ENCODE assay signal across 10 cellular contexts in the genomic region with DNA sequence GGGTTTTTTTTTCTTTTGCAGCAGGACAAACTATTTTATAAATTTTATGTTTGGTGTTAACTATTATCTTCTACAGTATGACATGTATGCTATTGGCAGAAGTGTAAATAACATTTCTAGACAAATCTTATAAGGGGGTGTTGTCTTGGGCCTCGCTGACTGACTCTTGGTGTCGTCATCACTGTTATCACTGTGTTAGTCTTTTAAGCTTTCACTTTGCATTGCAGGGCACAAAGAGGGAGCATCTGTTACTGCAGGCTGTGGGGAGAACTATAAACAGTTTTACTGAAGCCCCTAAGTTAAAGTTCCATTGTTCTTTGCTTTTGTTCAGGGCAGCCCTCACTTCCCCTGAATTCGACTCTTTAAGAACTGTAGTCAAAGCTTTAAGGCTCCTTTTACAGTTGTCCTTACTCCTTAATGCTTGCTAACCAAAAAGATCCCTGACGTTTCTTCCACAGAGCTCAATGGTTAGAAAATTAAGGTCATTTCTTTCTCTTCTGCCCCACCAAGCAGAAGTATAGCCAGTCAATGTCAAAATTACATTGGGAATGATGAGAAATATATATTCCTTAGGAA.
DNase-seq lines count a peak whose midpoint lies in the region; ATAC-seq and TF ChIP-seq lines count a peak whose summit lies in the region.
"Had no signal": no experiment of that assay in that cellular context is flagged by ENCODE, and none has a peak within 500 bp of the region (broad histone marks: within the 10 kb centered on the region; RNA-seq: fewer than 3 reads in every experiment).

No MANE protein-coding gene starts in this region.

- no peak for DNase-seq in right cardiac atrium
- DNase-seq in cardiac septum (ENCODE audit: low spot score) = no peak
- DNase-seq in SK-N-SH = no peak
- peak; percentile 76 for DNase-seq in iris pigment epithelial cell (ENCODE audit: low read depth)
- no peak for DNase-seq in head of caudate nucleus
- DNase-seq in lower leg skin (ENCODE audit: low spot score in 2 of 2) = no peak

- H3K79me2 ChIP-seq in SK-N-SH (ENCODE audit: insufficient read depth) = no peaks in the 10 kb centered on the region

- POLR2A ChIA-PET in SK-N-SH (lab: Yijun Ruan, JAX) = interaction anchor here (1.7 kb wide), 2 partner anchors 180 to 193 kb away, joined by 5 to 7 read pairs; no protein-coding TSS in a partner anchor

- H3K27ac ChIP-seq in right cardiac atrium (ENCODE audit: low read length) (no peak overlapping the region), SK-N-SH (ENCODE audit: low read depth in 2 of 2, low read length in 1 of 2) (peak overlapping the region in 1 of 2 experiments; percentile 50; a peak in 2 of 4 replicates)

- WGBS in right cardiac atrium = 41% methylated on average over 4 of the region's 4 CpGs
- 25% methylated on average over 4 of the region's 4 CpGs for WGBS in SK-N-SH (ENCODE audit: low lambda C conversion rate)
- WGBS in lower leg skin, 2 donors = 50 to 53% methylated on average over 4 of the region's 4 CpGs

- no peaks in the 10 kb centered on the region for H3K9me2 ChIP-seq in SK-N-SH

- TF ChIP-seq RAD21 in SK-N-SH (IDR thresholded peaks at IDR 0.05; ENCODE audit: low read length) = no peak

- no peaks in the 10 kb centered on the region for H3K36me3 ChIP-seq in SK-N-SH (replicated peaks in 1 of 2; ENCODE audit: control insufficient read depth in 1 of 2, insufficient read depth in 2 of 2, low read length in 1 of 2)

- TF ChIP-seq CTCF in SK-N-SH (IDR thresholded peaks at IDR 0.05) (no peak), lower leg skin (IDR thresholded peaks at IDR 0.05) (no peak)

- no peaks in the 10 kb centered on the region for H3K36me3 Mint-ChIP-seq in stimulated activated memory B cell treated with anti-CD40 and anti-IgM and Interleukin-4, amounts not matched to agents 10 μg/mL and 1 μg/mL and 100 μg/mL, for 72 hours
- H3K36me3 Mint-ChIP-seq: memory B cell had no signal

- no peak overlapping the region for H3K4me3 Mint-ChIP-seq in stimulated activated memory B cell treated with anti-CD40 and anti-IgM and Interleukin-4, amounts not matched to agents 10 μg/mL and 1 μg/mL and 100 μg/mL, for 72 hours
- H3K4me3 Mint-ChIP-seq: activated T-helper 1 cell treated with anti-CD3 and anti-CD28 coated beads, Interleukin-12 subunit alpha, Interleukin-12 subunit beta, Interleukin-2, Interleukin-4 antibody, amounts not matched to agents 30 ng/mL and 10 ng/mL and 1 ng/mL, durations not matched to agents 14 hours and 24 hours and 36 hours had no signal

- peaks cover 2% of the 10 kb centered on the region for H3K4me1 ChIP-seq in right cardiac atrium (ENCODE audit: control insufficient read depth, insufficient read depth, low read length)
- H3K4me1 ChIP-seq in SK-N-SH (ENCODE audit: control insufficient read depth in 1 of 2, insufficient read depth in 2 of 2, low read depth in 1 of 2, low read length in 1 of 2) = peaks cover 0 to 4% of the 10 kb centered on the region in 2 experiments; a peak in 2 of 4 replicates

- CTCF ChIA-PET in SK-N-SH (lab: Yijun Ruan, JAX) = interaction anchor here (0.7 to 10.0 kb wide), 64 partner anchors 9 to 1348 kb away, joined by 3 to 137 read pairs (median 5); no protein-coding TSS in a partner anchor

- intact Hi-C loops in right cardiac atrium (cut with DNase I) = loop anchor here (5.0 kb wide), 2 partner anchors 179 to 194 kb away; no protein-coding TSS in a partner anchor
- intact Hi-C loops in cardiac septum (cut with DNase I) = loop anchor here (2.0 to 10.0 kb wide), 3 partner anchors 181 to 607 kb away; no protein-coding TSS in a partner anchor
- intact Hi-C loops in head of caudate nucleus (cut with DNase I) = loop anchor here (5.0 kb wide), 1 partner anchor 179 kb away; no protein-coding TSS in a partner anchor
- intact Hi-C loops in lower leg skin (cut with DNase I; ENCODE audit: low total_unique reads) = loop anchor here (10.0 kb wide), 2 partner anchors 187 to 303 kb away; no protein-coding TSS in a partner anchor

- H4K20me1 ChIP-seq in SK-N-SH (ENCODE audit: insufficient read depth) = no peaks in the 10 kb centered on the region

- no peak overlapping the region for H3K27ac Mint-ChIP-seq in stimulated activated memory B cell treated with anti-CD40 and anti-IgM and Interleukin-4, amounts not matched to agents 10 μg/mL and 1 μg/mL and 100 μg/mL, for 72 hours
- H3K27ac Mint-ChIP-seq: activated T-helper 1 cell treated with anti-CD3 and anti-CD28 coated beads, Interleukin-12 subunit alpha, Interleukin-12 subunit beta, Interleukin-2, Interleukin-4 antibody, amounts not matched to agents 30 ng/mL and 10 ng/mL and 1 ng/mL, durations not matched to agents 14 hours and 24 hours and 36 hours; memory B cell had no signal

- H3K9me3 Mint-ChIP-seq in stimulated activated memory B cell treated with anti-CD40 and anti-IgM and Interleukin-4, amounts not matched to agents 10 μg/mL and 1 μg/mL and 100 μg/mL, for 72 hours = no peaks in the 10 kb centered on the region
- H3K9me3 Mint-ChIP-seq: activated T-helper 1 cell treated with anti-CD3 and anti-CD28 coated beads, Interleukin-12 subunit alpha, Interleukin-12 subunit beta, Interleukin-2, Interleukin-4 antibody, amounts not matched to agents 30 ng/mL and 10 ng/mL and 1 ng/mL, durations not matched to agents 14 hours and 24 hours and 36 hours; memory B cell had no signal

- peaks cover 8% of the 10 kb centered on the region for H3K4me1 Mint-ChIP-seq in stimulated activated memory B cell treated with anti-CD40 and anti-IgM and Interleukin-4, amounts not matched to agents 10 μg/mL and 1 μg/mL and 100 μg/mL, for 72 hours

- no peaks in the 10 kb centered on the region for H3F3A ChIP-seq in SK-N-SH (replicated peaks; ENCODE audit: insufficient read depth)

- no peak for TF ChIP-seq POLR2A in lower leg skin (IDR thresholded peaks at IDR 0.05)

- H3K4me3 ChIP-seq in right cardiac atrium (ENCODE audit: low read length) (peak overlapping the region; percentile 47), SK-N-SH (ENCODE audit: low read depth in 2 of 2, low read length in 1 of 2) (peak overlapping the region; percentile 17 to 29; a peak in 3 of 4 replicates), lower leg skin (ENCODE audit: low read depth, poor library complexity, severe bottlenecking) (no peak overlapping the region)

- H3K9me3 ChIP-seq in right cardiac atrium (ENCODE audit: control insufficient read depth, low read length) (no peaks in the 10 kb centered on the region), SK-N-SH (no peaks in the 10 kb centered on the region)

- TF ChIP-seq EP300 in SK-N-SH (IDR thresholded peaks at IDR 0.05; ENCODE audit: borderline replicate concordance in 1 of 2, low read depth in 1 of 2, low read length in 1 of 2) = no peak

- peak overlapping the region; percentile 61 for H2AFZ ChIP-seq in SK-N-SH (ENCODE audit: low read depth)

- peaks cover 7% of the 10 kb centered on the region for H3K27me3 Mint-ChIP-seq in stimulated activated memory B cell treated with anti-CD40 and anti-IgM and Interleukin-4, amounts not matched to agents 10 μg/mL and 1 μg/mL and 100 μg/mL, for 72 hours

- ATAC-seq in right cardiac atrium (peak in 1 of 2 donors; percentile 62), HG02884 (IDR thresholded peaks at IDR 0.05; ENCODE audit: unreplicated experiment) (no peak)
- no peak for ATAC-seq in stimulated activated memory B cell treated with anti-CD40 and anti-IgM and Interleukin-4, amounts not matched to agents 10 μg/mL and 1 μg/mL and 100 μg/mL, for 72 hours

- H3K9ac ChIP-seq in SK-N-SH = peak overlapping the region; percentile 5; the same call in 1 of the 2 replicates

- peak overlapping the region; percentile 68 for H3K4me2 ChIP-seq in SK-N-SH

- H3K27me3 ChIP-seq in right cardiac atrium (ENCODE audit: control insufficient read depth, insufficient read depth) (no peaks in the 10 kb centered on the region), SK-N-SH (ENCODE audit: insufficient read depth) (no peaks in the 10 kb centered on the region)

TF ChIP-seq in SK-N-SH, 30 proteins besides CTCF, POLR2A, EP300 and RAD21 (continues in another document):
- TF ChIP-seq NFIC (IDR thresholded peaks at IDR 0.05; ENCODE audit: borderline replicate concordance) (no peak), MEF2A (IDR thresholded peaks at IDR 0.05; ENCODE audit: borderline replicate concordance, low read depth) (no peak), GATA2 (CRISPR knock-in tag; IDR thresholded peaks at IDR 0.05) (no peak), POLR2AphosphoS5 (IDR thresholded peaks at IDR 0.05; ENCODE audit: low read depth, low read length) (no peak), PBX3 (IDR thresholded peaks at IDR 0.05) (no peak)
- TF ChIP-seq, protein P1, sequence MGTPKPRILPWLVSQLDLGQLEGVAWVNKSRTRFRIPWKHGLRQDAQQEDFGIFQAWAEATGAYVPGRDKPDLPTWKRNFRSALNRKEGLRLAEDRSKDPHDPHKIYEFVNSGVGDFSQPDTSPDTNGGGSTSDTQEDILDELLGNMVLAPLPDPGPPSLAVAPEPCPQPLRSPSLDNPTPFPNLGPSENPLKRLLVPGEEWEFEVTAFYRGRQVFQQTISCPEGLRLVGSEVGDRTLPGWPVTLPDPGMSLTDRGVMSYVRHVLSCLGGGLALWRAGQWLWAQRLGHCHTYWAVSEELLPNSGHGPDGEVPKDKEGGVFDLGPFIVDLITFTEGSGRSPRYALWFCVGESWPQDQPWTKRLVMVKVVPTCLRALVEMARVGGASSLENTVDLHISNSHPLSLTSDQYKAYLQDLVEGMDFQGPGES (IDR thresholded peaks at IDR 0.05; ENCODE audit: low read depth, low read length) = no peak
- TF ChIP-seq, protein P2, sequence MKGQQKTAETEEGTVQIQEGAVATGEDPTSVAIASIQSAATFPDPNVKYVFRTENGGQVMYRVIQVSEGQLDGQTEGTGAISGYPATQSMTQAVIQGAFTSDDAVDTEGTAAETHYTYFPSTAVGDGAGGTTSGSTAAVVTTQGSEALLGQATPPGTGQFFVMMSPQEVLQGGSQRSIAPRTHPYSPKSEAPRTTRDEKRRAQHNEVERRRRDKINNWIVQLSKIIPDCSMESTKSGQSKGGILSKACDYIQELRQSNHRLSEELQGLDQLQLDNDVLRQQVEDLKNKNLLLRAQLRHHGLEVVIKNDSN (IDR thresholded peaks at IDR 0.05; ENCODE audit: borderline replicate concordance, low read depth) = no peak
